Comparison of ENCODE assay signal across 8 cellular contexts in genomic region chr1:244969355-244970235, GRCh38.
DNase-seq lines count a peak whose midpoint lies in the region; ATAC-seq, FAIRE-seq and TF ChIP-seq lines count a peak whose summit lies in the region.

No MANE protein-coding gene starts in this region.

- H3K9me3 Mint-ChIP-seq in stimulated activated naive B cell treated with anti-CD40 and anti-IgM and Interleukin-4, amounts not matched to agents 10 μg/mL and 1 μg/mL and 100 μg/mL, for 72 hours, result no peaks in the 10 kb centered on the region

- H3K9me3 ChIP-seq in NT2/D1 (ENCODE audit: insufficient read depth, low read length) (no peaks in the 10 kb centered on the region), esophagus muscularis mucosa (no peaks in the 10 kb centered on the region)

- H3K36me3 Mint-ChIP-seq in stimulated activated naive B cell treated with anti-CD40 and anti-IgM and Interleukin-4, amounts not matched to agents 10 μg/mL and 1 μg/mL and 100 μg/mL, for 72 hours, result no peaks in the 10 kb centered on the region

- WGBS in esophagus muscularis mucosa, result 1% methylated on average over 44 of the region's 54 CpGs

- H3K36me3 ChIP-seq in NT2/D1 (ENCODE audit: insufficient read depth, insufficient read length, low read length) (no peaks in the 10 kb centered on the region), esophagus muscularis mucosa (no peaks in the 10 kb centered on the region)

- TF ChIP-seq EP300 in esophagus muscularis mucosa (IDR thresholded peaks at IDR 0.05), result no peak

- peak overlapping the region; percentile 94 for H3K9ac ChIP-seq in NT2/D1 (ENCODE audit: insufficient read length, low read depth)

- TF ChIP-seq CTCF in esophagus muscularis mucosa (IDR thresholded peaks at IDR 0.05), result peak in 1 of 3 experiments; percentile 5

- intact Hi-C loops in esophagus muscularis mucosa (cut with DNase I), result loop anchor here (2.0 kb wide), 2 partner anchors 105 to 135 kb away; partner anchors contain the start of genes COX20 and HNRNPU

- peak; percentile 25 for ATAC-seq in GM21390 (IDR thresholded peaks at IDR 0.05; ENCODE audit: unreplicated experiment)
- ATAC-seq in stimulated activated naive B cell treated with anti-CD40 and anti-IgM and Interleukin-4, amounts not matched to agents 10 μg/mL and 1 μg/mL and 100 μg/mL, for 72 hours (replicated peaks), result peak; percentile 25 to 30

- H3K4me1 Mint-ChIP-seq in stimulated activated naive B cell treated with anti-CD40 and anti-IgM and Interleukin-4, amounts not matched to agents 10 μg/mL and 1 μg/mL and 100 μg/mL, for 72 hours, result peaks cover 5 to 10% of the 10 kb centered on the region in 2 donors

- peak; percentile 48 for DNase-seq in CMK (ENCODE audit: low read depth)
- DNase-seq in HTR-8/SVneo (ENCODE audit: insufficient read length, low spot score), result peak; percentile 42
- DNase-seq in NT2/D1 (ENCODE audit: low read depth, low spot score), result peak; percentile 74
- DNase-seq in activated T-cell treated with anti-CD3 and anti-CD28 coated beads, Interleukin-2, amount 50 U/mL, for 1 hour, result peak; percentile 75
- DNase-seq in esophagus muscularis mucosa (ENCODE audit: extremely low spot score), result peak; percentile 97
- peak; percentile 92 for DNase-seq in myocyte (ENCODE audit: low read depth)
- DNase-seq in stimulated activated naive B cell treated with anti-CD40 and anti-IgM and Interleukin-4, amounts not matched to agents 10 μg/mL and 1 μg/mL and 100 μg/mL, for 72 hours, result no peak

- peak overlapping the region; percentile 99 for H3K27ac Mint-ChIP-seq in stimulated activated naive B cell treated with anti-CD40 and anti-IgM and Interleukin-4, amounts not matched to agents 10 μg/mL and 1 μg/mL and 100 μg/mL, for 72 hours

- no peaks in the 10 kb centered on the region for H3K27me3 Mint-ChIP-seq in stimulated activated naive B cell treated with anti-CD40 and anti-IgM and Interleukin-4, amounts not matched to agents 10 μg/mL and 1 μg/mL and 100 μg/mL, for 72 hours

- no peaks in the 10 kb centered on the region for H3K27me3 ChIP-seq in NT2/D1 (ENCODE audit: insufficient read depth, insufficient read length)
- H3K27me3 ChIP-seq in esophagus muscularis mucosa, result peaks cover 0 to 6% (median 0%) of the 10 kb centered on the region in 4 donors

- TF ChIP-seq POLR2A in esophagus muscularis mucosa (IDR thresholded peaks at IDR 0.05; ENCODE audit: low read depth), result peak; percentile 52

- peak overlapping the region; percentile 63 for H3K4me3 ChIP-seq in NT2/D1 (ENCODE audit: insufficient read length, low read depth)
- H3K4me3 ChIP-seq in esophagus muscularis mucosa, result peak overlapping the region; percentile 82 to 89 (median 88)

- FAIRE-seq in HTR-8/SVneo (lab: Jason Lieb, UNC), result peak; percentile 46

- H3K27ac ChIP-seq in esophagus muscularis mucosa (replicated peaks in 1 of 4), result peak overlapping the region; percentile 96 to 100 (median 100)

- peak overlapping the region; percentile 97 to 99 for H3K4me3 Mint-ChIP-seq in stimulated activated naive B cell treated with anti-CD40 and anti-IgM and Interleukin-4, amounts not matched to agents 10 μg/mL and 1 μg/mL and 100 μg/mL, for 72 hours

- H3K4me1 ChIP-seq in NT2/D1 (ENCODE audit: insufficient read depth, insufficient read length) (no peaks in the 10 kb centered on the region), esophagus muscularis mucosa (peaks cover 27 to 34% (median 31%) of the 10 kb centered on the region in 4 donors)
